Comparison of ENCODE assay signal across 13 cellular contexts in the genomic region with DNA sequence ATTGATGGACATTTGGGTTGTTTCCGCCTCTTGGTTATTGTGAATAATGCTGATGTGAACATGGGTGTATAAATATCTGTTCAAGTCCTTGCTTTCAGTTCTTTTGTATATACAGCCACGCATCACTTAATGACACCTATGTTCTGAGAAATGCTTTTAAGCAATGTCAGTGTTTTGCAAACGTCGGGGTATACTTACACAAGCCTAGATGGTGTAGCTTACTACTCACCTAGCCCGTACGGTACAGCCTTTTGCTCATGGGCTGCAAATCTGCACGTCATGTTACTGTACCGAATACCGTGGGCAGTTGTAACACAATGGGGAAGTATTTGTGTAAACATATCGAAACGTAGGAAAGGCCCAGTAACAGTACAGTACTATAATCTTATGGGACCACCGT. TPM values are rescaled to one million over a fixed set of nuclear protein-coding genes. Genes with fewer than 3 reads are reported as not detected.
DNase-seq lines count a peak whose midpoint lies in the region; ATAC-seq, FAIRE-seq and TF ChIP-seq lines count a peak whose summit lies in the region.
"Had no signal": no experiment of that assay in that cellular context is flagged by ENCODE, and none has a peak within 500 bp of the region (broad histone marks: within the 10 kb centered on the region; RNA-seq: fewer than 3 reads in every experiment).

No MANE protein-coding gene starts in this region.

- TF ChIP-seq CTCF in bronchial epithelial cell (IDR thresholded peaks at IDR 0.05; ENCODE audit: insufficient read depth, low read length, severe bottlenecking), result no peak

- H3K36me3 Mint-ChIP-seq in activated CD4-positive, alpha-beta T cell treated with anti-CD3 and anti-CD28 coated beads, Interleukin-2, amount 10 ng/mL, durations not matched to agents 24 days and 14 days (ENCODE audit: low read depth), result peaks cover 43% of the 10 kb centered on the region
- peaks cover 31% of the 10 kb centered on the region for H3K36me3 Mint-ChIP-seq in stimulated activated memory B cell treated with anti-CD40 and anti-IgM and Interleukin-4, amounts not matched to agents 10 μg/mL and 1 μg/mL and 100 μg/mL, for 72 hours

- H3K4me3 Mint-ChIP-seq in activated CD4-positive, alpha-beta T cell treated with anti-CD3 and anti-CD28 coated beads, Interleukin-2, amount 10 ng/mL, durations not matched to agents 24 days and 14 days, result peak overlapping the region; percentile 42
- peak overlapping the region; percentile 45 for H3K4me3 Mint-ChIP-seq in stimulated activated memory B cell treated with anti-CD40 and anti-IgM and Interleukin-4, amounts not matched to agents 10 μg/mL and 1 μg/mL and 100 μg/mL, for 72 hours
- H3K4me3 Mint-ChIP-seq: activated CD8-positive, alpha-beta memory T cell treated with anti-CD3 and anti-CD28 coated beads, Interleukin-2, amount 10 ng/mL, durations not matched to agents 7 days and 5 days; nephron progenitor cell had no signal

- ATAC-seq in HG02973 (IDR thresholded peaks at IDR 0.05; ENCODE audit: unreplicated experiment) (peak; percentile 40), HG03025 (IDR thresholded peaks at IDR 0.05; ENCODE audit: low FRiP score, unreplicated experiment) (no peak)
- ATAC-seq in stimulated activated memory B cell treated with anti-CD40 and anti-IgM and Interleukin-4, amounts not matched to agents 10 μg/mL and 1 μg/mL and 100 μg/mL, for 72 hours, result peak; percentile 44
- ATAC-seq: activated CD8-positive, alpha-beta memory T cell treated with anti-CD3 and anti-CD28 coated beads, Interleukin-2, amount 10 ng/mL, durations not matched to agents 7 days and 5 days; gastrocnemius medialis had no signal

- peak overlapping the region; percentile 77 for H3K27ac Mint-ChIP-seq in activated CD4-positive, alpha-beta T cell treated with anti-CD3 and anti-CD28 coated beads, Interleukin-2, amount 10 ng/mL, durations not matched to agents 24 days and 14 days
- H3K27ac Mint-ChIP-seq in stimulated activated memory B cell treated with anti-CD40 and anti-IgM and Interleukin-4, amounts not matched to agents 10 μg/mL and 1 μg/mL and 100 μg/mL, for 72 hours, result peak overlapping the region; percentile 72
- H3K27ac Mint-ChIP-seq: activated CD8-positive, alpha-beta memory T cell treated with anti-CD3 and anti-CD28 coated beads, Interleukin-2, amount 10 ng/mL, durations not matched to agents 7 days and 5 days; nephron progenitor cell had no signal

- no peak overlapping the region for H3K4me3 ChIP-seq in bronchial epithelial cell (ENCODE audit: low read depth, low read length)
- H3K4me3 ChIP-seq: gastrocnemius medialis had no signal

- DNase-seq in activated CD4-positive, alpha-beta T cell treated with anti-CD3 and anti-CD28 coated beads, Interleukin-2, amount 10 ng/mL, durations not matched to agents 24 days and 14 days, result no peak
- no peak for DNase-seq in activated CD4-positive, alpha-beta T cell treated with anti-CD3 and anti-CD28 coated beads, Interleukin-2, amount 50 U/mL, for 4 hours
- DNase-seq in bronchial epithelial cell (ENCODE audit: low read depth) (peak; percentile 30), NCI-H1694 treated with DMSO at 0.1 percent for 48 hours (lab: John Stamatoyannopoulos, UW) (no peak), dedifferentiated amniotic fluid mesenchymal stem cell (ENCODE audit: extremely low spot score) (no peak)
- DNase-seq: activated CD8-positive, alpha-beta memory T cell treated with anti-CD3 and anti-CD28 coated beads, Interleukin-2, amount 10 ng/mL, durations not matched to agents 7 days and 5 days; amniotic stem cell; gastrocnemius medialis; nephron progenitor cell; T1000 had no signal

- H3K9me3 Mint-ChIP-seq in activated CD4-positive, alpha-beta T cell treated with anti-CD3 and anti-CD28 coated beads, Interleukin-2, amount 10 ng/mL, durations not matched to agents 24 days and 14 days, result no peaks in the 10 kb centered on the region
- peaks cover 7% of the 10 kb centered on the region for H3K9me3 Mint-ChIP-seq in stimulated activated memory B cell treated with anti-CD40 and anti-IgM and Interleukin-4, amounts not matched to agents 10 μg/mL and 1 μg/mL and 100 μg/mL, for 72 hours

- no peaks in the 10 kb centered on the region for H3K27me3 Mint-ChIP-seq in activated CD4-positive, alpha-beta T cell treated with anti-CD3 and anti-CD28 coated beads, Interleukin-2, amount 10 ng/mL, durations not matched to agents 24 days and 14 days
- no peaks in the 10 kb centered on the region for H3K27me3 Mint-ChIP-seq in stimulated activated memory B cell treated with anti-CD40 and anti-IgM and Interleukin-4, amounts not matched to agents 10 μg/mL and 1 μg/mL and 100 μg/mL, for 72 hours
- H3K27me3 Mint-ChIP-seq: activated CD8-positive, alpha-beta memory T cell treated with anti-CD3 and anti-CD28 coated beads, Interleukin-2, amount 10 ng/mL, durations not matched to agents 7 days and 5 days had no signal

- intact Hi-C loops in activated CD4-positive, alpha-beta T cell treated with anti-CD3 and anti-CD28 coated beads, Interleukin-2, amount 10 ng/mL, durations not matched to agents 24 days and 14 days (cut with micrococcal nuclease), result no loop called here

- H3K27me3 ChIP-seq in bronchial epithelial cell (ENCODE audit: control insufficient read depth, insufficient read depth, low read length), result no peaks in the 10 kb centered on the region
- H3K27me3 ChIP-seq: gastrocnemius medialis had no signal

- H3K4me1 Mint-ChIP-seq in activated CD4-positive, alpha-beta T cell treated with anti-CD3 and anti-CD28 coated beads, Interleukin-2, amount 10 ng/mL, durations not matched to agents 24 days and 14 days, result peaks cover 32% of the 10 kb centered on the region
- peaks cover 39% of the 10 kb centered on the region for H3K4me1 Mint-ChIP-seq in stimulated activated memory B cell treated with anti-CD40 and anti-IgM and Interleukin-4, amounts not matched to agents 10 μg/mL and 1 μg/mL and 100 μg/mL, for 72 hours
- H3K4me1 Mint-ChIP-seq: nephron progenitor cell had no signal

- FAIRE-seq in bronchial epithelial cell (lab: Jason Lieb, UNC), result no peak

- H3K36me3 ChIP-seq in bronchial epithelial cell (ENCODE audit: control insufficient read depth, insufficient read depth, low read length), result peaks cover 2% of the 10 kb centered on the region
- H3K36me3 ChIP-seq: gastrocnemius medialis had no signal

RNA-seq across cellular contexts. Expression of a gene that starts 12.3 kb away (rescaled TPM):
- 72.1 and 80.0 TPM in 2 replicates for total RNA-seq in activated CD4-positive, alpha-beta T cell treated with anti-CD3 and anti-CD28 coated beads, Interleukin-2, amount 10 ng/mL, durations not matched to agents 24 days and 14 days
- 52.7 and 70.0 TPM in 2 replicates for total RNA-seq in bronchial epithelial cell

RNA-seq across cellular contexts. Expression of a gene that starts 41.8 kb away (rescaled TPM):
- total RNA-seq in activated CD4-positive, alpha-beta T cell treated with anti-CD3 and anti-CD28 coated beads, Interleukin-2, amount 10 ng/mL, durations not matched to agents 24 days and 14 days, result 44.3 and 45.8 TPM in 2 replicates
- 20.8 and 21.5 TPM in 2 replicates for total RNA-seq in bronchial epithelial cell
